In the genomic region with DNA sequence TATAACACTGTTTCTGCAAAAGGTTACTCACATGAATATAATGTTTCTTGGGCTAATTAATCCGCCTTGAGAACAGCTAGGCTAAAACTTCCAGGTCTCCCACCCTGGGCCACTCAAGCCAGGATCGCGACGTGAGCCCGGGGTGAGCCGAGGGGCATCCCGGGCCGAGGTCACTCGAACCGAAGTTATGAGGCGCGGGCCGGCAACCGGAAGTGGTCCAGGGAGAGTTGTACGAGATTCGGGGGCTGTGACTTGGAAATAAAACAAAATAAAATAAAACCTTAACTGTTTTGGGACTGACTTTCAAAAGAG, we compare ENCODE assay signal across 8 cellular contexts. TPM values are rescaled to one million over a fixed set of nuclear protein-coding genes. Genes with fewer than 3 reads are reported as not detected.
A peak's percentile ranks its signal among the peaks of the same experiment; 100 is the strongest.
DNase-seq lines count a peak whose midpoint lies in the region; ATAC-seq and TF ChIP-seq lines count a peak whose summit lies in the region.

No MANE protein-coding gene starts in this region.

- no peaks in the 10 kb centered on the region for H3K9me3 Mint-ChIP-seq in natural killer cell

- H4K20me1 ChIP-seq in DOHH2 (ENCODE audit: control insufficient read depth, insufficient read depth, low read depth, low read length) (no peaks in the 10 kb centered on the region), GM23248 (ENCODE audit: insufficient read depth) (no peaks in the 10 kb centered on the region)

- H3K4me1 ChIP-seq in DOHH2 (ENCODE audit: control insufficient read depth, low read length) (peaks cover 37% of the 10 kb centered on the region), GM23248 (ENCODE audit: insufficient read depth) (peaks cover 34% of the 10 kb centered on the region), ectodermal cell (ENCODE audit: control insufficient read depth, insufficient read depth, low read length) (peaks cover 4% of the 10 kb centered on the region)

- H3K79me2 ChIP-seq in DOHH2 (ENCODE audit: control insufficient read depth, low read length) (peaks cover 85% of the 10 kb centered on the region), GM23248 (ENCODE audit: insufficient read depth) (peaks cover 75% of the 10 kb centered on the region)

- H3K9me3 ChIP-seq in DOHH2 (ENCODE audit: control insufficient read depth, insufficient read depth, low read length) (no peaks in the 10 kb centered on the region), GM23248 (ENCODE audit: low read depth) (no peaks in the 10 kb centered on the region), MG63 (no peaks in the 10 kb centered on the region), ectodermal cell (ENCODE audit: control insufficient read depth, low read length) (no peaks in the 10 kb centered on the region)

- H3K4me2 ChIP-seq in DOHH2 (ENCODE audit: low read length) (peak overlapping the region; percentile 78), GM23248 (ENCODE audit: unreplicated experiment) (peak overlapping the region; percentile 82)

- peak overlapping the region; percentile 97 for H3K9ac ChIP-seq in GM23248

- DNase-seq in GM23248 (no peak), MG63 (no peak), natural killer cell (no peak), COLO829 (ENCODE audit: low spot score) (no peak), NOMO-1 treated with DMSO at 0.1 percent for 48 hours (lab: John Stamatoyannopoulos, UW; ENCODE audit: unreplicated experiment) (no peak), DMS114 treated with DMSO at 0.1 percent for 48 hours (lab: John Stamatoyannopoulos, UW; ENCODE audit: unreplicated experiment) (no peak)

- H3K27me3 ChIP-seq in DOHH2 (ENCODE audit: control insufficient read depth, low read length) (no peaks in the 10 kb centered on the region), GM23248 (replicated peaks; ENCODE audit: insufficient read depth) (no peaks in the 10 kb centered on the region), MG63 (no peaks in the 10 kb centered on the region), ectodermal cell (ENCODE audit: control insufficient read depth, insufficient read depth, low read length, poor library complexity, severe bottlenecking) (no peaks in the 10 kb centered on the region)

- H3K4me3 ChIP-seq in DOHH2 (ENCODE audit: low read length) (peak overlapping the region; percentile 94), GM23248 (peak overlapping the region; percentile 92), MG63 (peak overlapping the region; percentile 75), ectodermal cell (ENCODE audit: insufficient read depth, low read depth, low read length) (peak overlapping the region; percentile 53)

- peak in 1 of 3 donors; percentile 8 for ATAC-seq in natural killer cell

- peak overlapping the region; percentile 83 to 89 for H3K27ac Mint-ChIP-seq in natural killer cell

- H3K36me3 ChIP-seq in DOHH2 (ENCODE audit: control insufficient read depth, low read length), result peaks cover 42% of the 10 kb centered on the region
- no peaks in the 10 kb centered on the region for H3K36me3 ChIP-seq in GM23248 (ENCODE audit: low read depth)
- H3K36me3 ChIP-seq in MG63, result peaks cover 9% of the 10 kb centered on the region
- no peaks in the 10 kb centered on the region for H3K36me3 ChIP-seq in ectodermal cell (ENCODE audit: control insufficient read depth, insufficient read depth, low read length)

- H3K27me3 Mint-ChIP-seq in natural killer cell (ENCODE audit: low read depth in 2 of 2), result no peaks in the 10 kb centered on the region

- TF ChIP-seq CTCF in DOHH2 (IDR thresholded peaks at IDR 0.05; ENCODE audit: low read depth, low read length, poor library complexity, severe bottlenecking) (no peak), natural killer cell (IDR thresholded peaks at IDR 0.05) (no peak)

- H2AFZ ChIP-seq in GM23248, result peak overlapping the region; percentile 93

- 1% methylated on average over 16 of the region's 16 CpGs for WGBS in GM23248 (ENCODE audit: low coverage in 1 of 2, low lambda C conversion rate in 2 of 2, missing lambda C conversion rate in 2 of 2), 2 experiments
- WGBS in ectodermal cell, 2 experiments, result 0% methylated on average over 13 to 14 of the region's 16 CpGs

- intact Hi-C loops in natural killer cell (cut with micrococcal nuclease), result loop anchor here (2.0 kb wide), 1 partner anchor 44 kb away; the partner anchor contains the start of gene FUNDC2

- H3F3A ChIP-seq in DOHH2 (ENCODE audit: control insufficient read depth, insufficient read depth) (no peaks in the 10 kb centered on the region), GM23248 (ENCODE audit: insufficient read depth) (peaks cover 24% of the 10 kb centered on the region; the same call in 1 of the 2 replicates)

- H3K27ac ChIP-seq in DOHH2 (ENCODE audit: low read depth, low read length), result peak overlapping the region; percentile 71
- H3K27ac ChIP-seq in GM23248, result peak overlapping the region; percentile 96
- peak overlapping the region; percentile 44 for H3K27ac ChIP-seq in ectodermal cell (ENCODE audit: insufficient read depth, low read depth, low read length, poor library complexity, severe bottlenecking)

- H3K36me3 Mint-ChIP-seq in natural killer cell, result no peaks in the 10 kb centered on the region

- H3K4me3 Mint-ChIP-seq in natural killer cell, result peak overlapping the region; percentile 85

- H3K9me2 ChIP-seq in DOHH2 (replicated peaks; ENCODE audit: control insufficient read depth, low read length), result no peaks in the 10 kb centered on the region
- H3K9me2 ChIP-seq in GM23248 (ENCODE audit: insufficient read depth), result no peaks in the 10 kb centered on the region

- in situ Hi-C loops in GM23248 (cut with MboI), result no loop called here

- peaks cover 12 to 37% of the 10 kb centered on the region in 2 donors for H3K4me1 Mint-ChIP-seq in natural killer cell

RNA-seq across cellular contexts. Expression of gene CMC4, which starts 0.3 kb away (rescaled TPM):
- total RNA-seq in GM23248 (2014; rRNA removed; shearing (Covaris generic)), result 11.8 and 19.7 TPM in 2 replicates
- polyA plus RNA-seq in GM23248 (2016; fragmentation: Nextera tagmentation; extraction: Ambion mirVana), result 20.1 and 20.2 TPM in 2 replicates
- 16.7 and 38.6 TPM in 2 replicates for total RNA-seq in MG63 (2014; rRNA removed; shearing (Covaris generic); ENCODE audit: low replicate concordance)
- 8.7 TPM for polyA plus RNA-seq in ectodermal cell (2013, experiment 1 of 4)
- polyA plus RNA-seq in ectodermal cell (2013, experiment 2 of 4), result 9.7 TPM
- polyA plus RNA-seq in ectodermal cell (2013, experiment 3 of 4), result 9.7 TPM
- polyA plus RNA-seq in ectodermal cell (2013, experiment 4 of 4), result 12.4 TPM
- total RNA-seq in natural killer cell, result 1 to 10 TPM; 2.7 to 9.2 (median 5.2) TPM

RNA-seq across cellular contexts. Expression of gene MTCP1, which starts 0.3 kb away (rescaled TPM):
- total RNA-seq in GM23248 (2014; rRNA removed; shearing (Covaris generic)), result 1.8 and 6.3 TPM in 2 replicates
- 23.5 and 25.8 TPM in 2 replicates for polyA plus RNA-seq in GM23248 (2016; fragmentation: Nextera tagmentation; extraction: Ambion mirVana)
- 14.6 and 79.5 TPM in 2 replicates for total RNA-seq in MG63 (2014; rRNA removed; shearing (Covaris generic); ENCODE audit: low replicate concordance)
- polyA plus RNA-seq in ectodermal cell (2013, experiment 1 of 4), result 23.1 TPM
- polyA plus RNA-seq in ectodermal cell (2013, experiment 2 of 4), result 17.0 TPM
- 16.0 TPM for polyA plus RNA-seq in ectodermal cell (2013, experiment 3 of 4)
- 19.9 TPM for polyA plus RNA-seq in ectodermal cell (2013, experiment 4 of 4)
- 10 to 100 TPM; 12.1 to 17.3 (median 14.0) TPM for total RNA-seq in natural killer cell

RNA-seq across cellular contexts. Expression of gene BRCC3, which starts 0.7 kb away (rescaled TPM):
- total RNA-seq in GM23248 (2014; rRNA removed; shearing (Covaris generic)), result 8.1 and 10.4 TPM in 2 replicates
- polyA plus RNA-seq in GM23248 (2016; fragmentation: Nextera tagmentation; extraction: Ambion mirVana), result 27.1 and 27.7 TPM in 2 replicates
- total RNA-seq in MG63 (2014; rRNA removed; shearing (Covaris generic); ENCODE audit: low replicate concordance), result 1.5 and 4.9 TPM in 2 replicates
- polyA plus RNA-seq in ectodermal cell (2013, experiment 1 of 4), result 31.2 TPM
- 34.1 TPM for polyA plus RNA-seq in ectodermal cell (2013, experiment 2 of 4)
- 18.1 TPM for polyA plus RNA-seq in ectodermal cell (2013, experiment 3 of 4)
- 21.5 TPM for polyA plus RNA-seq in ectodermal cell (2013, experiment 4 of 4)
- total RNA-seq in natural killer cell, result 10 to 100 TPM; 15.0 to 20.8 (median 17.9) TPM

RNA-seq across cellular contexts. Expression of gene FUNDC2, which starts 44.0 kb away (rescaled TPM):
- total RNA-seq in GM23248 (2014; rRNA removed; shearing (Covaris generic)), result 35.2 and 41.0 TPM in 2 replicates
- polyA plus RNA-seq in GM23248 (2016; fragmentation: Nextera tagmentation; extraction: Ambion mirVana), result 84.9 and 86.9 TPM in 2 replicates
- 61.9 and 104 TPM in 2 replicates for total RNA-seq in MG63 (2014; rRNA removed; shearing (Covaris generic); ENCODE audit: low replicate concordance)
- 92.6 TPM for polyA plus RNA-seq in ectodermal cell (2013, experiment 1 of 4)
- polyA plus RNA-seq in ectodermal cell (2013, experiment 2 of 4), result 89.5 TPM
- 82.3 TPM for polyA plus RNA-seq in ectodermal cell (2013, experiment 3 of 4)
- polyA plus RNA-seq in ectodermal cell (2013, experiment 4 of 4), result 92.0 TPM
- 10 to 100 TPM; 49.7 to 52.9 (median 52.1) TPM for total RNA-seq in natural killer cell

RNA-seq across cellular contexts. Expression of gene F8, which starts 48.1 kb away (rescaled TPM):
- total RNA-seq in GM23248 (2014; rRNA removed; shearing (Covaris generic)), result 1.6 and 4.1 TPM in 2 replicates
- 5.5 and 6.9 TPM in 2 replicates for polyA plus RNA-seq in GM23248 (2016; fragmentation: Nextera tagmentation; extraction: Ambion mirVana)
- total RNA-seq in MG63 (2014; rRNA removed; shearing (Covaris generic); ENCODE audit: low replicate concordance), result 5.6 and 7.4 TPM in 2 replicates
- 4.3 TPM for polyA plus RNA-seq in ectodermal cell (2013, experiment 1 of 4)
- 5.0 TPM for polyA plus RNA-seq in ectodermal cell (2013, experiment 2 of 4)
- polyA plus RNA-seq in ectodermal cell (2013, experiment 3 of 4), result 3.4 TPM
- 3.9 TPM for polyA plus RNA-seq in ectodermal cell (2013, experiment 4 of 4)
- total RNA-seq in natural killer cell, result 1 to 10 TPM; 1.4 to 4.6 (median 2.8) TPM

Comparison
In these comparisons a context has a peak if more than half of its experiments do, and no peak if none do; other contexts are left out.
1. H3K27ac ChIP-seq: peak in every context shown above with its lines; median percentile 96 in GM23248; 71 in DOHH2; 44 in ectodermal cell.